ENCODE assay signal across 1 cellular context in the genomic region with DNA sequence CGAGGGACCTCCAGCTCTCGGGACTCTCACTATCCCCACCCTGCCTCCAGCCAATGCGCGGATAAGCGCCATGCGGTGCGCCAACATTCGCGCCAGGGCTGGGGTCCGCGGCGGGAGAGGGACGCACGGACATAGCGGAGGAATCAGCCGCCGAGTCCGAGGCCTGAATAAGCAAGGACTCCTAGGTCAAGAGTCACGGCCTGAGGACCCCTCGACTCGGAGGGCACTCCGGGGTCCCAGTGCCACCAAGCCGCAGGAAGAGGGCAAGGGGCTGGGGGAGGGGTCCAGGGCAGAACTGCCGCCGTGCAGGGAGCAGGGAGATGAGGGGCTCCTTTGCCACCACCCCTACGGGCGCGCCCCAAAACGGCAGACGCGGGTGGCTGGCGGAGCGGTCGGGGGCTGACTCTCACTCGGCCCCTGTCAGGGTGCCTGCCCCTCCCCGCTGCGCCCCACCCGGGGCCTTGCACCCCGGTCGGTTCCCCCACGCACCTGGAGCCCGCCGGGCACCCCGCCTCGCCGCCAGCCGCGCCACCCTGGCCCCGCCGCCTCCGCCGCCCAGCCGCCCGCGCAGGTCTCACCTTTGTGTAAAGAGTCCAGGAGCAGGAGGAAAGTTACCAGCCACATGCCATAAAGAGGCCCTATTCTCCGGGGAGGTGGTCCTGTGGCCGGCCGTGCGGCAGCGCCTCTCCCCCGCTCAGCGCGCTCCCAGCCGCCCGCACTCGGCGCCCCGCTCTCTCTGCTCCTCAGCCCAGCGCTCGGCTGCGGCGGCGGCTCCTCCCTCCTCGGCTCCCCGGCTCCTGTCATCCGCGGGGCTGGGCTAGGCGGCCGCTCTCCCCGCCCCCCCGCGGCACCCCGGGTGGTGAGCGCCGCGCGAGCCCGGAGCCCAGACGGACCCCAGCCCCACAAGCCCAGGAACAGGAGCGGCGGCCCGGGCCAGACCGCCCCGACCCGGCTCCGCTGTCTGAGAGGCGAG.
TF ChIP-seq lines count a peak whose summit lies in the region.

A gene with protein sequence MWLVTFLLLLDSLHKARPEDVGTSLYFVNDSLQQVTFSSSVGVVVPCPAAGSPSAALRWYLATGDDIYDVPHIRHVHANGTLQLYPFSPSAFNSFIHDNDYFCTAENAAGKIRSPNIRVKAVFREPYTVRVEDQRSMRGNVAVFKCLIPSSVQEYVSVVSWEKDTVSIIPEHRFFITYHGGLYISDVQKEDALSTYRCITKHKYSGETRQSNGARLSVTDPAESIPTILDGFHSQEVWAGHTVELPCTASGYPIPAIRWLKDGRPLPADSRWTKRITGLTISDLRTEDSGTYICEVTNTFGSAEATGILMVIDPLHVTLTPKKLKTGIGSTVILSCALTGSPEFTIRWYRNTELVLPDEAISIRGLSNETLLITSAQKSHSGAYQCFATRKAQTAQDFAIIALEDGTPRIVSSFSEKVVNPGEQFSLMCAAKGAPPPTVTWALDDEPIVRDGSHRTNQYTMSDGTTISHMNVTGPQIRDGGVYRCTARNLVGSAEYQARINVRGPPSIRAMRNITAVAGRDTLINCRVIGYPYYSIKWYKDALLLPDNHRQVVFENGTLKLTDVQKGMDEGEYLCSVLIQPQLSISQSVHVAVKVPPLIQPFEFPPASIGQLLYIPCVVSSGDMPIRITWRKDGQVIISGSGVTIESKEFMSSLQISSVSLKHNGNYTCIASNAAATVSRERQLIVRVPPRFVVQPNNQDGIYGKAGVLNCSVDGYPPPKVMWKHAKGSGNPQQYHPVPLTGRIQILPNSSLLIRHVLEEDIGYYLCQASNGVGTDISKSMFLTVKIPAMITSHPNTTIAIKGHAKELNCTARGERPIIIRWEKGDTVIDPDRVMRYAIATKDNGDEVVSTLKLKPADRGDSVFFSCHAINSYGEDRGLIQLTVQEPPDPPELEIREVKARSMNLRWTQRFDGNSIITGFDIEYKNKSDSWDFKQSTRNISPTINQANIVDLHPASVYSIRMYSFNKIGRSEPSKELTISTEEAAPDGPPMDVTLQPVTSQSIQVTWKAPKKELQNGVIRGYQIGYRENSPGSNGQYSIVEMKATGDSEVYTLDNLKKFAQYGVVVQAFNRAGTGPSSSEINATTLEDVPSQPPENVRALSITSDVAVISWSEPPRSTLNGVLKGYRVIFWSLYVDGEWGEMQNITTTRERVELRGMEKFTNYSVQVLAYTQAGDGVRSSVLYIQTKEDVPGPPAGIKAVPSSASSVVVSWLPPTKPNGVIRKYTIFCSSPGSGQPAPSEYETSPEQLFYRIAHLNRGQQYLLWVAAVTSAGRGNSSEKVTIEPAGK (N-terminal part only) (minus strand): TSS at position 761 of the 973 bp plus-strand sequence. CDS start 137 bp downstream, at position 624.

TF ChIP-seq in GM23338, 12 proteins besides CTCF, POLR2A, EP300 and RAD21 (continued from another document):
- TF ChIP-seq STAT1 (IDR thresholded peaks at IDR 0.05; ENCODE audit: unreplicated experiment) (no peak), REST (IDR thresholded peaks at IDR 0.05; ENCODE audit: unreplicated experiment) (no peak), ETS1 (IDR thresholded peaks at IDR 0.05) (no peak)
